In the genomic region with DNA sequence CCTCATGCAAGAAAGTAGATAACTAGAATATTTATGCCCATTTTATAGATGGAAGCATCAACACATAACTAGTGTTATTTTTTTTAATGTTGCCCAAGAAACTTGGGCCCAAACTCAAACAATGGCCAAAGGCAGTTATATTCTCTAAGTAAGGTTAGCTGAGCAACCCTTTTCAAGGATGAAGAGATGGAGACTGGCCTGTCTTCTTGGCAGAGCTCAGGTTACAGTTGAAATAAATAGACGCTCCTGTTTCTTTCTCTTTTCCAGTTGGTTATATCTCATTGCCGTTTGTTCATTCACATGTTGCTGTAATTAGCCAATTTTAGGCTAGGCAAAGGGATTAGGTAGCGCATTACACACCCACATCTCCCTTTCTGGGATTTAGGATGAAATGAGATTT, we compare ENCODE assay signal across 26 cellular contexts.
DNase-seq lines count a peak whose midpoint lies in the region; ATAC-seq, FAIRE-seq and TF ChIP-seq lines count a peak whose summit lies in the region.
"Had no signal": no experiment of that assay in that cellular context is flagged by ENCODE, and none has a peak within 500 bp of the region (broad histone marks: within the 10 kb centered on the region; RNA-seq: fewer than 3 reads in every experiment).

No MANE protein-coding gene starts in this region.

- no peaks in the 10 kb centered on the region for H3K9me2 ChIP-seq in GM23338 (ENCODE audit: insufficient read depth)

- CTCF ChIA-PET in A549 (lab: Yijun Ruan, JAX), result interaction anchor here (1.9 kb wide), 1 partner anchor 13 kb away, joined by 4 read pairs; no protein-coding TSS in a partner anchor

- H3K27me3 Mint-ChIP-seq in GM23338 (ENCODE audit: insufficient read depth, low read depth, poor library complexity) (no peaks in the 10 kb centered on the region), astrocyte (ENCODE audit: low read depth, unreplicated experiment) (no peaks in the 10 kb centered on the region)
- H3K27me3 Mint-ChIP-seq: activated CD4-positive, alpha-beta T cell treated with anti-CD3 and anti-CD28 coated beads, Interleukin-2, amount 10 ng/mL, durations not matched to agents 7 days and 5 days; activated naive CD4-positive, alpha-beta T cell treated with anti-CD3 and anti-CD28 coated beads, Interleukin-2, amount 10 ng/mL, durations not matched to agents 7 days and 5 days; natural killer cell treated with Interleukin-12 subunit alpha and Interleukin-12 subunit beta and Interleukin-15 and Interleukin-18, amount 100 ng/mL, for 72 hours; stimulated activated naive CD8-positive, alpha-beta T cell treated with anti-CD3 and anti-CD28 coated beads, Interleukin-15, amount 100 ng/mL, for 72 hours had no signal

- H3K27ac Mint-ChIP-seq in GM23338 (no peak overlapping the region), astrocyte (ENCODE audit: unreplicated experiment) (peak overlapping the region; percentile 82)
- H3K27ac Mint-ChIP-seq: activated CD4-positive, alpha-beta T cell treated with anti-CD3 and anti-CD28 coated beads, Interleukin-2, amount 10 ng/mL, durations not matched to agents 7 days and 5 days; activated naive CD4-positive, alpha-beta T cell treated with anti-CD3 and anti-CD28 coated beads, Interleukin-2, amount 10 ng/mL, durations not matched to agents 7 days and 5 days; natural killer cell treated with Interleukin-12 subunit alpha and Interleukin-12 subunit beta and Interleukin-15 and Interleukin-18, amount 100 ng/mL, for 72 hours; T-helper 2 cell treated with Interferon-gamma antibody and Interleukin-4, amounts not matched to agents 5 μg/mL and 100 μg/mL, for 36 hours had no signal

- no peaks in the 10 kb centered on the region for H3K9me3 ChIP-seq in A549
- no peaks in the 10 kb centered on the region for H3K9me3 ChIP-seq in astrocyte (ENCODE audit: insufficient read depth, low read depth, low read length)
- no peaks in the 10 kb centered on the region for H3K9me3 ChIP-seq in keratinocyte (ENCODE audit: control insufficient read depth, low read depth, low read length)
- no peaks in the 10 kb centered on the region for H3K9me3 ChIP-seq in aorta (ENCODE audit: control insufficient read depth, low read length)
- no peaks in the 10 kb centered on the region for H3K9me3 ChIP-seq in colonic mucosa
- H3K9me3 ChIP-seq: tibial artery had no signal

- H3K4me3 ChIP-seq in A549 (no peak overlapping the region), GM23338 (no peak overlapping the region), astrocyte (ENCODE audit: insufficient read depth, low read depth, low read length) (no peak overlapping the region), keratinocyte (ENCODE audit: control insufficient read depth in 2 of 3, extremely low read depth in 1 of 3, insufficient read depth in 2 of 3, low read depth in 1 of 3, low read length in 3 of 3) (no peak overlapping the region), aorta (ENCODE audit: low read length in 2 of 2) (no peak overlapping the region), colonic mucosa (no peak overlapping the region)
- H3K4me3 ChIP-seq: cardiac muscle cell, dorsolateral prefrontal cortex, tibial artery had no signal

- no peak for TF ChIP-seq POLR2A in A549 (IDR thresholded peaks at IDR 0.05; ENCODE audit: low read length)

- FAIRE-seq in A549 (lab: Jason Lieb, UNC) (no peak), astrocyte (lab: Jason Lieb, UNC) (no peak), keratinocyte (lab: Jason Lieb, UNC) (no peak)
- FAIRE-seq: GM19239 had no signal

- TF ChIP-seq CTCF in A549 (IDR thresholded peaks at IDR 0.05), result no peak
- no peak for TF ChIP-seq CTCF in GM23338 (conservative IDR thresholded peaks at IDR 0.05; ENCODE audit: low read depth in 2 of 2)
- no peak for TF ChIP-seq CTCF in astrocyte (IDR thresholded peaks at IDR 0.05; ENCODE audit: insufficient read depth, low read depth, low read length)
- TF ChIP-seq CTCF in keratinocyte (optimal IDR thresholded peaks at IDR 0.05 in 1 of 3, IDR thresholded peaks at IDR 0.05 in 1 of 3, conservative IDR thresholded peaks at IDR 0.05 in 1 of 3; ENCODE audit: extremely low read depth in 1 of 3, insufficient read depth in 2 of 3, low read length in 3 of 3), result no peak
- no peak for TF ChIP-seq CTCF in colonic mucosa (IDR thresholded peaks at IDR 0.05)

- no peak for TF ChIP-seq RAD21 in A549 (conservative IDR thresholded peaks at IDR 0.05 in 1 of 2, IDR thresholded peaks at IDR 0.05 in 1 of 2)

- no peaks in the 10 kb centered on the region; the same call in 1 of the 2 replicates for H4K20me1 ChIP-seq in GM23338 (replicated peaks; ENCODE audit: insufficient read depth)
- H4K20me1 ChIP-seq in astrocyte (ENCODE audit: insufficient read depth, low read length), result no peaks in the 10 kb centered on the region
- no peaks in the 10 kb centered on the region for H4K20me1 ChIP-seq in keratinocyte (ENCODE audit: control insufficient read depth, extremely low read depth, insufficient read depth, low read length)

- H3K9ac ChIP-seq in astrocyte (ENCODE audit: low read length) (peak overlapping the region; percentile 66), keratinocyte (ENCODE audit: control insufficient read depth, extremely low read depth, insufficient read depth, low read length) (no peak overlapping the region), colonic mucosa (ENCODE audit: low read depth in 2 of 2, low read length in 2 of 2) (no peak overlapping the region)
- H3K9ac ChIP-seq: KMS-11, parathyroid adenoma had no signal

- H3K9me1 ChIP-seq in keratinocyte (ENCODE audit: control insufficient read depth, extremely low read depth, insufficient read depth, low read length), result no peaks in the 10 kb centered on the region

- H3K4me2 ChIP-seq in A549, result peak overlapping the region; percentile 68
- 0 out of 2 replicates have a peak overlapping the region, but pooled peaks have one; percentile 0 for H3K4me2 ChIP-seq in GM23338
- peak overlapping the region; percentile 67 for H3K4me2 ChIP-seq in astrocyte (ENCODE audit: low read length)
- peak overlapping the region; percentile 45 for H3K4me2 ChIP-seq in keratinocyte (ENCODE audit: control insufficient read depth, extremely low read depth, insufficient read depth, low read depth, low read length)

- H3K79me2 ChIP-seq in GM23338 (replicated peaks; ENCODE audit: insufficient read depth), result peaks cover 5% of the 10 kb centered on the region; the same call in 1 of the 2 replicates
- H3K79me2 ChIP-seq in astrocyte (ENCODE audit: insufficient read depth, low read length), result no peaks in the 10 kb centered on the region
- peaks cover 4% of the 10 kb centered on the region for H3K79me2 ChIP-seq in keratinocyte (ENCODE audit: control insufficient read depth, insufficient read depth, low read length)
- H3K79me2 ChIP-seq: parathyroid adenoma had no signal

- no peaks in the 10 kb centered on the region for H3K27me3 ChIP-seq in GM23338 (ENCODE audit: insufficient read depth)
- H3K27me3 ChIP-seq in astrocyte (ENCODE audit: insufficient read depth, low read length), result no peaks in the 10 kb centered on the region
- H3K27me3 ChIP-seq in keratinocyte (ENCODE audit: control insufficient read depth, extremely low read depth, insufficient read depth, low read length), result no peaks in the 10 kb centered on the region
- H3K27me3 ChIP-seq in aorta (ENCODE audit: control insufficient read depth in 1 of 2, insufficient read depth in 2 of 2, low read length in 1 of 2), result no peaks in the 10 kb centered on the region
- H3K27me3 ChIP-seq in colonic mucosa, result no peaks in the 10 kb centered on the region
- H3K27me3 ChIP-seq: cardiac muscle cell, dorsolateral prefrontal cortex, tibial artery had no signal

- H3K27ac ChIP-seq in A549 (peak overlapping the region; percentile 19 to 38; a peak in 5 of 6 replicates), GM23338 (ENCODE audit: low read depth) (no peak overlapping the region), astrocyte (ENCODE audit: low read depth, low read length) (peak overlapping the region; percentile 83), keratinocyte (ENCODE audit: control insufficient read depth, insufficient read depth, low read length) (peak overlapping the region; percentile 51), aorta (ENCODE audit: low read depth in 1 of 2, low read length in 2 of 2) (no peak overlapping the region), colonic mucosa (no peak overlapping the region)
- H3K27ac ChIP-seq: C4-2B, cardiac muscle cell, dorsolateral prefrontal cortex, KMS-11, parathyroid adenoma, VCaP had no signal

- no peak overlapping the region for H2AFZ ChIP-seq in GM23338
- H2AFZ ChIP-seq in astrocyte (ENCODE audit: low read depth, low read length), result no peak overlapping the region
- no peak overlapping the region for H2AFZ ChIP-seq in keratinocyte (ENCODE audit: control insufficient read depth, low read length)
- H2AFZ ChIP-seq: parathyroid adenoma had no signal

- H3K4me3 Mint-ChIP-seq in GM23338 (no peak overlapping the region), astrocyte (ENCODE audit: unreplicated experiment) (no peak overlapping the region)
- H3K4me3 Mint-ChIP-seq: activated CD4-positive, alpha-beta T cell treated with anti-CD3 and anti-CD28 coated beads, Interleukin-2, amount 10 ng/mL, durations not matched to agents 7 days and 5 days; activated naive CD4-positive, alpha-beta T cell treated with anti-CD3 and anti-CD28 coated beads, Interleukin-2, amount 10 ng/mL, durations not matched to agents 7 days and 5 days; natural killer cell treated with Interleukin-12 subunit alpha and Interleukin-12 subunit beta and Interleukin-15 and Interleukin-18, amount 100 ng/mL, for 72 hours; stimulated activated naive CD8-positive, alpha-beta T cell treated with anti-CD3 and anti-CD28 coated beads, Interleukin-15, amount 100 ng/mL, for 72 hours; T-helper 2 cell treated with Interferon-gamma antibody and Interleukin-4, amounts not matched to agents 5 μg/mL and 100 μg/mL, for 36 hours had no signal

- POLR2A ChIA-PET in A549 (lab: Yijun Ruan, JAX), result interaction anchor here (1.5 kb wide), 1 partner anchor 9 kb away, joined by 4 read pairs; no protein-coding TSS in a partner anchor

- H3K36me3 ChIP-seq in GM23338 (ENCODE audit: insufficient read depth) (no peaks in the 10 kb centered on the region), astrocyte (ENCODE audit: insufficient read depth, low read length) (no peaks in the 10 kb centered on the region), keratinocyte (ENCODE audit: control insufficient read depth in 2 of 2, extremely low read depth in 1 of 2, insufficient read depth in 2 of 2, low read length in 2 of 2) (no peaks in the 10 kb centered on the region), aorta (ENCODE audit: control insufficient read depth in 1 of 2, insufficient read depth in 2 of 2, low read length in 1 of 2) (no peaks in the 10 kb centered on the region), colonic mucosa (no peaks in the 10 kb centered on the region)
- H3K36me3 ChIP-seq: cardiac muscle cell, tibial artery had no signal

- H3K4me1 ChIP-seq in A549 (peaks cover 37% of the 10 kb centered on the region), GM23338 (ENCODE audit: insufficient read depth) (peaks cover 22% of the 10 kb centered on the region), astrocyte (ENCODE audit: insufficient read depth, low read length) (peaks cover 20% of the 10 kb centered on the region), keratinocyte (ENCODE audit: control insufficient read depth, extremely low read depth, insufficient read depth, low read length) (peaks cover 36% of the 10 kb centered on the region), aorta (ENCODE audit: control insufficient read depth in 1 of 2, insufficient read depth in 2 of 2, low read length in 2 of 2) (peaks cover 0 to 3% of the 10 kb centered on the region in 2 donors), colonic mucosa (no peaks in the 10 kb centered on the region)

- no peaks in the 10 kb centered on the region for H3K36me3 Mint-ChIP-seq in GM23338 (ENCODE audit: low read depth)
- no peaks in the 10 kb centered on the region for H3K36me3 Mint-ChIP-seq in astrocyte (ENCODE audit: low read depth, unreplicated experiment)
- H3K36me3 Mint-ChIP-seq: natural killer cell treated with Interleukin-12 subunit alpha and Interleukin-12 subunit beta and Interleukin-15 and Interleukin-18, amount 100 ng/mL, for 72 hours had no signal

- DNase-seq in A549 (ENCODE audit: low read depth in 1 of 2, low spot score in 1 of 2) (no peak), GM23338 (ENCODE audit: low spot score) (no peak), astrocyte (ENCODE audit: low read depth) (no peak), keratinocyte (ENCODE audit: low read depth, low spot score) (no peak), aorta (no peak), colonic mucosa (no peak)
- DNase-seq: activated CD4-positive, alpha-beta T cell treated with anti-CD3 and anti-CD28 coated beads, Interleukin-2, amount 10 ng/mL, durations not matched to agents 7 days and 5 days; activated naive CD4-positive, alpha-beta T cell treated with anti-CD3 and anti-CD28 coated beads, Interleukin-2, amount 10 ng/mL, durations not matched to agents 7 days and 5 days; amniotic stem cell; dorsolateral prefrontal cortex; NCI-H1436; RPMI8226; stimulated activated CD4-positive, alpha-beta T cell treated with anti-CD3 and anti-CD28 coated beads, Interleukin-15, amount 100 ng/mL, for 24 hours; stimulated activated naive CD8-positive, alpha-beta T cell treated with anti-CD3 and anti-CD28 coated beads, Interleukin-15, amount 100 ng/mL, for 72 hours; tibial artery had no signal

- dilution Hi-C loops in keratinocyte (cut with MboI; ENCODE audit: extremely low pct_ligation_motif_present, low sequenced_read_pairs), result no loop called here

- 87% methylated on average over 3 of the region's 3 CpGs for WGBS in A549 (ENCODE audit: missing lambda C conversion rate)
- 35 to 44% methylated on average over 3 of the region's 3 CpGs for WGBS in aorta, 2 donors

- no peaks in the 10 kb centered on the region for H3F3A ChIP-seq in GM23338 (replicated peaks; ENCODE audit: low read depth)

- peaks cover 44% of the 10 kb centered on the region for H3K4me1 Mint-ChIP-seq in GM23338
- H3K4me1 Mint-ChIP-seq in astrocyte (ENCODE audit: low read depth, unreplicated experiment), result peaks cover 30% of the 10 kb centered on the region
- H3K4me1 Mint-ChIP-seq: activated CD4-positive, alpha-beta T cell treated with anti-CD3 and anti-CD28 coated beads, Interleukin-2, amount 10 ng/mL, durations not matched to agents 7 days and 5 days; activated naive CD4-positive, alpha-beta T cell treated with anti-CD3 and anti-CD28 coated beads, Interleukin-2, amount 10 ng/mL, durations not matched to agents 7 days and 5 days; stimulated activated naive CD8-positive, alpha-beta T cell treated with anti-CD3 and anti-CD28 coated beads, Interleukin-15, amount 100 ng/mL, for 72 hours had no signal

- intact Hi-C loops in aorta (cut with DNase I) (no loop called here), colonic mucosa (cut with DNase I) (no loop called here)

- H3K9me3 Mint-ChIP-seq in GM23338, result no peaks in the 10 kb centered on the region
- no peaks in the 10 kb centered on the region for H3K9me3 Mint-ChIP-seq in astrocyte (ENCODE audit: unreplicated experiment)
- H3K9me3 Mint-ChIP-seq: activated CD4-positive, alpha-beta T cell treated with anti-CD3 and anti-CD28 coated beads, Interleukin-2, amount 10 ng/mL, durations not matched to agents 7 days and 5 days; activated naive CD4-positive, alpha-beta T cell treated with anti-CD3 and anti-CD28 coated beads, Interleukin-2, amount 10 ng/mL, durations not matched to agents 7 days and 5 days; natural killer cell treated with Interleukin-12 subunit alpha and Interleukin-12 subunit beta and Interleukin-15 and Interleukin-18, amount 100 ng/mL, for 72 hours; stimulated activated naive CD8-positive, alpha-beta T cell treated with anti-CD3 and anti-CD28 coated beads, Interleukin-15, amount 100 ng/mL, for 72 hours; T-helper 2 cell treated with Interferon-gamma antibody and Interleukin-4, amounts not matched to agents 5 μg/mL and 100 μg/mL, for 36 hours had no signal

- ATAC-seq in A549 (no peak), GM23338 (no peak), aorta (ENCODE audit: low FRiP score) (no peak), esophagus mucosa (no peak), HG03469 (IDR thresholded peaks at IDR 0.05; ENCODE audit: unreplicated experiment) (no peak)
- ATAC-seq: natural killer cell treated with Interleukin-12 subunit alpha and Interleukin-12 subunit beta and Interleukin-15 and Interleukin-18, amount 100 ng/mL, for 72 hours; sciatic nerve; stimulated activated naive CD8-positive, alpha-beta T cell treated with anti-CD3 and anti-CD28 coated beads, Interleukin-15, amount 100 ng/mL, for 72 hours had no signal

- TF ChIP-seq EP300 in A549 (IDR thresholded peaks at IDR 0.05), result no peak

Comparison
In these comparisons a context has a peak if more than half of its experiments do, and no peak if none do; other contexts are left out.
1. H3K27ac ChIP-seq: peak in A549 (2 of 2), astrocyte (single experiment) and keratinocyte (single experiment); none in GM23338 (single experiment), aorta (0 of 2) and colonic mucosa (single experiment).
2. H3K4me2 ChIP-seq: peak in every context shown above with its lines; median percentile 68 in A549; 67 in astrocyte; 45 in keratinocyte; 0 in GM23338.